1 cellular context compared by ENCODE assay signal in the genomic region with DNA sequence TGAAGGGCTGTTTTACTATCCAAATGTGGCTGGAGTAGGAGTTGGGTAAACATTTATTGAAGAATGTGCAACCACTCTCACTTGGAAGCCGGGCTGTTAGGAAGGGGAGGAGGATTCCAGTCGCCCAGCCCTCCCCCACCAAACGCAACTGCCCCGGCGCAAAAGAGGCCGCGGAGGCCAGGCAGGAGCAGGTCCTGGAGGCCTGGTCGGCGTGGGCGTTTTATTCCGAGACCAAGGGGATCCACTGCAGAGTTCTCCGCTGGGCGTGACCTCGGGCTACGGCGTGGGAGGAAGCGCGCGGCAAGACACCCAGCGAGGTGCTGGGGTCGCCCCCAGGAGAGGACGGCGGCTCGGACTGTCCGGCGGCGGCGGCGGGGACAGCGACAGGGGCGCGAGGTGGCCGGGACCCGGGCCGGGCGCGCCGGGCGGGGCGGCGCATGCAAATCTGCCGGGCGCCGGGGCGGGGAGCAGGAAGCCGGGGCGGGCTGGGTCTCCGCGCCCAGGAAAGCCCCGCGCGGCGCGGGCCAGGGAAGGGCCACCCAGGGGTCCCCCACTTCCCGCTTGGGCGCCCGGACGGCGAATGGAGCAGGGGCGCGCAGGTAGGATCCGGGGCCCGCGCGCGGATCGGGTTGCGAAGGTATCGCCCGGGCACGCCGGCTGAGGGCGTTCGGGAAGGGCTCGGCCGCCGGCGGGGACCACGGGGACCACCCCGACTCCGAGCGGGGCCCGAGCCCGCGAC.
TF ChIP-seq lines count a peak whose summit lies in the region.

A gene (plus strand): TSS at position 553 of the 739 bp plus-strand sequence. CDS start 26,230 bp downstream, outside the sequence.

TF ChIP-seq in HepG2, 621 proteins besides CTCF, POLR2A, EP300 and RAD21 (continued from another document and continues in another):
- TF ChIP-seq RBAK (CRISPR knock-in tag; IDR thresholded peaks at IDR 0.05) (0 out of 2 replicates have a peak, but pooled peaks have one; percentile 8), WIZ (CRISPR knock-in tag; IDR thresholded peaks at IDR 0.05) (no peak), EED (CRISPR knock-in tag; IDR thresholded peaks at IDR 0.05) (no peak), ZFP36 (IDR thresholded peaks at IDR 0.05; ENCODE audit: borderline replicate concordance, low read depth, low read length, partially characterized antibody) (no peak), NFYC (CRISPR knock-in tag; IDR thresholded peaks at IDR 0.05) (no peak; the same call in 1 of the 2 replicates), ZNF570 (CRISPR knock-in tag; IDR thresholded peaks at IDR 0.05; ENCODE audit: borderline replicate concordance) (no peak), NCOR1 (IDR thresholded peaks at IDR 0.05; ENCODE audit: borderline replicate concordance, low read length) (no peak; the same call in 1 of the 2 replicates), ZNF251 (CRISPR knock-in tag; IDR thresholded peaks at IDR 0.05) (no peak), ZNF776 (CRISPR knock-in tag; IDR thresholded peaks at IDR 0.05) (peak; percentile 75; the same call in 1 of the 2 replicates), ZSCAN31 (CRISPR knock-in tag; IDR thresholded peaks at IDR 0.05; ENCODE audit: low read depth) (peak; percentile 99), ZBTB3 (CRISPR knock-in tag; IDR thresholded peaks at IDR 0.05; ENCODE audit: borderline replicate concordance, low read depth) (no peak), PHF21A (CRISPR knock-in tag; IDR thresholded peaks at IDR 0.05) (peak; percentile 75; the same call in 1 of the 2 replicates), MLLT10 (CRISPR knock-in tag; IDR thresholded peaks at IDR 0.05) (no peak), ZNF713 (CRISPR knock-in tag; IDR thresholded peaks at IDR 0.05) (no peak), PHF8 (CRISPR knock-in tag; IDR thresholded peaks at IDR 0.05) (peak; percentile 87), CENPX (CRISPR knock-in tag; IDR thresholded peaks at IDR 0.05) (no peak), ZFP36L1 (CRISPR knock-in tag; IDR thresholded peaks at IDR 0.05) (no peak), EHMT2 (IDR thresholded peaks at IDR 0.05; ENCODE audit: borderline replicate concordance, low read depth, low read length) (no peak), ZNF543 (CRISPR knock-in tag; IDR thresholded peaks at IDR 0.05) (peak; percentile 28; the same call in 1 of the 2 replicates), PRPF4 (IDR thresholded peaks at IDR 0.05; ENCODE audit: low read depth, low read length, poor library complexity, severe bottlenecking) (no peak), MIER3 (CRISPR knock-in tag; IDR thresholded peaks at IDR 0.05; ENCODE audit: borderline replicate concordance) (peak; percentile 76; the same call in 1 of the 2 replicates), CBX2 (IDR thresholded peaks at IDR 0.05; ENCODE audit: low read depth, low read length) (no peak), CBX2 (CRISPR knock-in tag; IDR thresholded peaks at IDR 0.05; ENCODE audit: low read depth) (no peak), ZNF296 (CRISPR knock-in tag; conservative IDR thresholded peaks at IDR 0.05) (peak; percentile 78; the same call in 1 of the 2 replicates), ZNF589 (CRISPR knock-in tag; conservative IDR thresholded peaks at IDR 0.05) (no peak; the same call in 1 of the 2 replicates), ZNF619 (CRISPR knock-in tag; IDR thresholded peaks at IDR 0.05) (no peak), SCMH1 (CRISPR knock-in tag; IDR thresholded peaks at IDR 0.05; ENCODE audit: borderline replicate concordance) (no peak), PHF5A (CRISPR knock-in tag; IDR thresholded peaks at IDR 0.05; ENCODE audit: low read depth, unreplicated experiment) (no peak), ZNF484 (CRISPR knock-in tag; IDR thresholded peaks at IDR 0.05; ENCODE audit: borderline replicate concordance, low read depth) (no peak), ZNF790 (CRISPR knock-in tag; IDR thresholded peaks at IDR 0.05; ENCODE audit: borderline replicate concordance) (no peak; the same call in 1 of the 2 replicates), SP140L (CRISPR knock-in tag; IDR thresholded peaks at IDR 0.05; ENCODE audit: borderline replicate concordance) (0 out of 2 replicates have a peak, but pooled peaks have one; percentile 57), HOXA3 (CRISPR knock-in tag; IDR thresholded peaks at IDR 0.05) (peak; percentile 60)
- TF ChIP-seq, protein P1, sequence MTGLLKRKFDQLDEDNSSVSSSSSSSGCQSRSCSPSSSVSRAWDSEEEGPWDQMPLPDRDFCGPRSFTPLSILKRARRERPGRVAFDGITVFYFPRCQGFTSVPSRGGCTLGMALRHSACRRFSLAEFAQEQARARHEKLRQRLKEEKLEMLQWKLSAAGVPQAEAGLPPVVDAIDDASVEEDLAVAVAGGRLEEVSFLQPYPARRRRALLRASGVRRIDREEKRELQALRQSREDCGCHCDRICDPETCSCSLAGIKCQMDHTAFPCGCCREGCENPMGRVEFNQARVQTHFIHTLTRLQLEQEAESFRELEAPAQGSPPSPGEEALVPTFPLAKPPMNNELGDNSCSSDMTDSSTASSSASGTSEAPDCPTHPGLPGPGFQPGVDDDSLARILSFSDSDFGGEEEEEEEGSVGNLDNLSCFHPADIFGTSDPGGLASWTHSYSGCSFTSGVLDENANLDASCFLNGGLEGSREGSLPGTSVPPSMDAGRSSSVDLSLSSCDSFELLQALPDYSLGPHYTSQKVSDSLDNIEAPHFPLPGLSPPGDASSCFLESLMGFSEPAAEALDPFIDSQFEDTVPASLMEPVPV (CRISPR knock-in tag; IDR thresholded peaks at IDR 0.05): peak; percentile 54; the same call in 1 of the 2 replicates
- TF ChIP-seq, protein P2, sequence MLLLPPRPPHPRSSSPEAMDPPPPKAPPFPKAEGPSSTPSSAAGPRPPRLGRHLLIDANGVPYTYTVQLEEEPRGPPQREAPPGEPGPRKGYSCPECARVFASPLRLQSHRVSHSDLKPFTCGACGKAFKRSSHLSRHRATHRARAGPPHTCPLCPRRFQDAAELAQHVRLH (CRISPR knock-in tag; IDR thresholded peaks at IDR 0.05; ENCODE audit: borderline replicate concordance, low read depth): peak; percentile 33; the same call in 1 of the 2 replicates
- TF ChIP-seq, protein P3, sequence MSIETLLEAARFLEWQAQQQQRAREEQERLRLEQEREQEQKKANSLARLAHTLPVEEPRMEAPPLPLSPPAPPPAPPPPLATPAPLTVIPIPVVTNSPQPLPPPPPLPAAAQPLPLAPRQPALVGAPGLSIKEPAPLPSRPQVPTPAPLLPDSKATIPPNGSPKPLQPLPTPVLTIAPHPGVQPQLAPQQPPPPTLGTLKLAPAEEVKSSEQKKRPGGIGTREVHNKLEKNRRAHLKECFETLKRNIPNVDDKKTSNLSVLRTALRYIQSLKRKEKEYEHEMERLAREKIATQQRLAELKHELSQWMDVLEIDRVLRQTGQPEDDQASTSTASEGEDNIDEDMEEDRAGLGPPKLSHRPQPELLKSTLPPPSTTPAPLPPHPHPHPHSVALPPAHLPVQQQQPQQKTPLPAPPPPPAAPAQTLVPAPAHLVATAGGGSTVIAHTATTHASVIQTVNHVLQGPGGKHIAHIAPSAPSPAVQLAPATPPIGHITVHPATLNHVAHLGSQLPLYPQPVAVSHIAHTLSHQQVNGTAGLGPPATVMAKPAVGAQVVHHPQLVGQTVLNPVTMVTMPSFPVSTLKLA (IDR thresholded peaks at IDR 0.05): no peak
- TF ChIP-seq, protein P4, sequence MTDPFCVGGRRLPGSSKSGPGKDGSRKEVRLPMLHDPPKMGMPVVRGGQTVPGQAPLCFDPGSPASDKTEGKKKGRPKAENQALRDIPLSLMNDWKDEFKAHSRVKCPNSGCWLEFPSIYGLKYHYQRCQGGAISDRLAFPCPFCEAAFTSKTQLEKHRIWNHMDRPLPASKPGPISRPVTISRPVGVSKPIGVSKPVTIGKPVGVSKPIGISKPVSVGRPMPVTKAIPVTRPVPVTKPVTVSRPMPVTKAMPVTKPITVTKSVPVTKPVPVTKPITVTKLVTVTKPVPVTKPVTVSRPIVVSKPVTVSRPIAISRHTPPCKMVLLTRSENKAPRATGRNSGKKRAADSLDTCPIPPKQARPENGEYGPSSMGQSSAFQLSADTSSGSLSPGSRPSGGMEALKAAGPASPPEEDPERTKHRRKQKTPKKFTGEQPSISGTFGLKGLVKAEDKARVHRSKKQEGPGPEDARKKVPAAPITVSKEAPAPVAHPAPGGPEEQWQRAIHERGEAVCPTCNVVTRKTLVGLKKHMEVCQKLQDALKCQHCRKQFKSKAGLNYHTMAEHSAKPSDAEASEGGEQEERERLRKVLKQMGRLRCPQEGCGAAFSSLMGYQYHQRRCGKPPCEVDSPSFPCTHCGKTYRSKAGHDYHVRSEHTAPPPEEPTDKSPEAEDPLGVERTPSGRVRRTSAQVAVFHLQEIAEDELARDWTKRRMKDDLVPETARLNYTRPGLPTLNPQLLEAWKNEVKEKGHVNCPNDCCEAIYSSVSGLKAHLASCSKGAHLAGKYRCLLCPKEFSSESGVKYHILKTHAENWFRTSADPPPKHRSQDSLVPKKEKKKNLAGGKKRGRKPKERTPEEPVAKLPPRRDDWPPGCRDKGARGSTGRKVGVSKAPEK (CRISPR knock-in tag; IDR thresholded peaks at IDR 0.05; ENCODE audit: borderline replicate concordance): peak; percentile 85
- TF ChIP-seq, protein P5, sequence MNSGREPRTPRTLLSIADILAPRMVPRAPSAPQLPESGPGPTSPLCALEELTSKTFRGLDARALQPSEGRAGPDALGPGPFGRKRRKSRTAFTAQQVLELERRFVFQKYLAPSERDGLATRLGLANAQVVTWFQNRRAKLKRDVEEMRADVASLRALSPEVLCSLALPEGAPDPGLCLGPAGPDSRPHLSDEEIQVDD (CRISPR knock-in tag; IDR thresholded peaks at IDR 0.05; ENCODE audit: borderline replicate concordance): peak; percentile 79; the same call in 1 of the 2 replicates
- TF ChIP-seq, protein P6, sequence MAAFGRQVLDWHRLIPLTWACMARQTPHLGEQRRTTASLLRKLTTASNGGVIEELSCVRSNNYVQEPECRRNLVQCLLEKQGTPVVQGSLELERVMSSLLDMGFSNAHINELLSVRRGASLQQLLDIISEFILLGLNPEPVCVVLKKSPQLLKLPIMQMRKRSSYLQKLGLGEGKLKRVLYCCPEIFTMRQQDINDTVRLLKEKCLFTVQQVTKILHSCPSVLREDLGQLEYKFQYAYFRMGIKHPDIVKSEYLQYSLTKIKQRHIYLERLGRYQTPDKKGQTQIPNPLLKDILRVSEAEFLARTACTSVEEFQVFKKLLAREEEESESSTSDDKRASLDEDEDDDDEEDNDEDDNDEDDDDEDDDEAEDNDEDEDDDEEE (CRISPR knock-in tag; IDR thresholded peaks at IDR 0.05): no peak
- TF ChIP-seq, protein P7, sequence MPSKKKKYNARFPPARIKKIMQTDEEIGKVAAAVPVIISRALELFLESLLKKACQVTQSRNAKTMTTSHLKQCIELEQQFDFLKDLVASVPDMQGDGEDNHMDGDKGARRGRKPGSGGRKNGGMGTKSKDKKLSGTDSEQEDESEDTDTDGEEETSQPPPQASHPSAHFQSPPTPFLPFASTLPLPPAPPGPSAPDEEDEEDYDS (CRISPR knock-in tag; IDR thresholded peaks at IDR 0.05): peak; percentile 77
- TF ChIP-seq, protein P8, sequence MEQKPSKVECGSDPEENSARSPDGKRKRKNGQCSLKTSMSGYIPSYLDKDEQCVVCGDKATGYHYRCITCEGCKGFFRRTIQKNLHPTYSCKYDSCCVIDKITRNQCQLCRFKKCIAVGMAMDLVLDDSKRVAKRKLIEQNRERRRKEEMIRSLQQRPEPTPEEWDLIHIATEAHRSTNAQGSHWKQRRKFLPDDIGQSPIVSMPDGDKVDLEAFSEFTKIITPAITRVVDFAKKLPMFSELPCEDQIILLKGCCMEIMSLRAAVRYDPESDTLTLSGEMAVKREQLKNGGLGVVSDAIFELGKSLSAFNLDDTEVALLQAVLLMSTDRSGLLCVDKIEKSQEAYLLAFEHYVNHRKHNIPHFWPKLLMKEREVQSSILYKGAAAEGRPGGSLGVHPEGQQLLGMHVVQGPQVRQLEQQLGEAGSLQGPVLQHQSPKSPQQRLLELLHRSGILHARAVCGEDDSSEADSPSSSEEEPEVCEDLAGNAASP (CRISPR knock-in tag; IDR thresholded peaks at IDR 0.05; ENCODE audit: borderline replicate concordance): no peak
- TF ChIP-seq, protein P9, sequence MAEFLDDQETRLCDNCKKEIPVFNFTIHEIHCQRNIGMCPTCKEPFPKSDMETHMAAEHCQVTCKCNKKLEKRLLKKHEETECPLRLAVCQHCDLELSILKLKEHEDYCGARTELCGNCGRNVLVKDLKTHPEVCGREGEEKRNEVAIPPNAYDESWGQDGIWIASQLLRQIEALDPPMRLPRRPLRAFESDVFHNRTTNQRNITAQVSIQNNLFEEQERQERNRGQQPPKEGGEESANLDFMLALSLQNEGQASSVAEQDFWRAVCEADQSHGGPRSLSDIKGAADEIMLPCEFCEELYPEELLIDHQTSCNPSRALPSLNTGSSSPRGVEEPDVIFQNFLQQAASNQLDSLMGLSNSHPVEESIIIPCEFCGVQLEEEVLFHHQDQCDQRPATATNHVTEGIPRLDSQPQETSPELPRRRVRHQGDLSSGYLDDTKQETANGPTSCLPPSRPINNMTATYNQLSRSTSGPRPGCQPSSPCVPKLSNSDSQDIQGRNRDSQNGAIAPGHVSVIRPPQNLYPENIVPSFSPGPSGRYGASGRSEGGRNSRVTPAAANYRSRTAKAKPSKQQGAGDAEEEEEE (CRISPR knock-in tag; IDR thresholded peaks at IDR 0.05; ENCODE audit: borderline replicate concordance): no peak
- TF ChIP-seq, protein P10, sequence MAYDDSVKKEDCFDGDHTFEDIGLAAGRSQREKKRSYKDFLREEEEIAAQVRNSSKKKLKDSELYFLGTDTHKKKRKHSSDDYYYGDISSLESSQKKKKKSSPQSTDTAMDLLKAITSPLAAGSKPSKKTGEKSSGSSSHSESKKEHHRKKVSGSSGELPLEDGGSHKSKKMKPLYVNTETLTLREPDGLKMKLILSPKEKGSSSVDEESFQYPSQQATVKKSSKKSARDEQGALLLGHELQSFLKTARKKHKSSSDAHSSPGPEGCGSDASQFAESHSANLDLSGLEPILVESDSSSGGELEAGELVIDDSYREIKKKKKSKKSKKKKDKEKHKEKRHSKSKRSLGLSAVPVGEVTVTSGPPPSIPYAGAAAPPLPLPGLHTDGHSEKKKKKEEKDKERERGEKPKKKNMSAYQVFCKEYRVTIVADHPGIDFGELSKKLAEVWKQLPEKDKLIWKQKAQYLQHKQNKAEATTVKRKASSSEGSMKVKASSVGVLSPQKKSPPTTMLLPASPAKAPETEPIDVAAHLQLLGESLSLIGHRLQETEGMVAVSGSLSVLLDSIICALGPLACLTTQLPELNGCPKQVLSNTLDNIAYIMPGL (CRISPR knock-in tag; IDR thresholded peaks at IDR 0.05; ENCODE audit: borderline replicate concordance in 1 of 2, low read depth in 1 of 2): peak; percentile 60 to 76
- TF ChIP-seq, protein P11, sequence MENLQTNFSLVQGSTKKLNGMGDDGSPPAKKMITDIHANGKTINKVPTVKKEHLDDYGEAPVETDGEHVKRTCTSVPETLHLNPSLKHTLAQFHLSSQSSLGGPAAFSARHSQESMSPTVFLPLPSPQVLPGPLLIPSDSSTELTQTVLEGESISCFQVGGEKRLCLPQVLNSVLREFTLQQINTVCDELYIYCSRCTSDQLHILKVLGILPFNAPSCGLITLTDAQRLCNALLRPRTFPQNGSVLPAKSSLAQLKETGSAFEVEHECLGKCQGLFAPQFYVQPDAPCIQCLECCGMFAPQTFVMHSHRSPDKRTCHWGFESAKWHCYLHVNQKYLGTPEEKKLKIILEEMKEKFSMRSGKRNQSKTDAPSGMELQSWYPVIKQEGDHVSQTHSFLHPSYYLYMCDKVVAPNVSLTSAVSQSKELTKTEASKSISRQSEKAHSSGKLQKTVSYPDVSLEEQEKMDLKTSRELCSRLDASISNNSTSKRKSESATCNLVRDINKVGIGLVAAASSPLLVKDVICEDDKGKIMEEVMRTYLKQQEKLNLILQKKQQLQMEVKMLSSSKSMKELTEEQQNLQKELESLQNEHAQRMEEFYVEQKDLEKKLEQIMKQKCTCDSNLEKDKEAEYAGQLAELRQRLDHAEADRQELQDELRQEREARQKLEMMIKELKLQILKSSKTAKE (CRISPR knock-in tag; IDR thresholded peaks at IDR 0.05; ENCODE audit: borderline replicate concordance): peak; percentile 38; the same call in 1 of the 2 replicates
- TF ChIP-seq, protein P12, sequence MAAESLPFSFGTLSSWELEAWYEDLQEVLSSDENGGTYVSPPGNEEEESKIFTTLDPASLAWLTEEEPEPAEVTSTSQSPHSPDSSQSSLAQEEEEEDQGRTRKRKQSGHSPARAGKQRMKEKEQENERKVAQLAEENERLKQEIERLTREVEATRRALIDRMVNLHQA (CRISPR knock-in tag; IDR thresholded peaks at IDR 0.05): no peak
